8 cellular contexts compared by ENCODE assay signal in the genomic region with DNA sequence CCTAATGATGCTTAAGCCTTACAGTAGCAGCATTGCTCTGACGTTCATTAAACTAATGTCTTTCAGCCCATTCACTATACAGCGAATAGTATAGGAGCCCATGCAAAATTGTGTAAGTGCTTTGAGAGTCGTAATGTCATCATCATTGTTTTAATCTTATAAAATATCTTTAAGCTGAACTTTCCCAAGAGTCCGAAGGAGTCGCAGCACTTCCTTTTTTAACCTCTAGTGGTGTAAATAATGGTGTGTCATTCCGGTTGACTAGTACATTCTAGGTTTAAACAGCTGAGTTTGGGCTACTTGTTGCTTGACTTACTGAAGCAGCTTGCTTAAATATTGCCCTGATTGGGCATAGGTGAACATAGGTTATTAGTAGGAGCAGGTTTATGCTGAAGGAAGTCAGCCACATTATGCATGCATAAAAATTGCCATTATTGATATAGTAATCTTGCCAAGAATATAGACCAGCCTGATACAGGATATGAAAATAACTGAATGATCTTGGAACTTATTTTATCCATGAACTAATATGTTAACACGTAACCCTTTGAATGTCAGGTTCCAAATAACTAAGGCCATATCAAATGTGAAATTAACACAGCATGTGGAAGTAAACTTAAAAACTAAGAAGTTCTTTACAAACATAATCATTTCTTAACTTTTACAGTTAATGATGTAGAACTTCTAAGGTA. TPM values are rescaled to one million over a fixed set of nuclear protein-coding genes. Genes with fewer than 3 reads are reported as not detected.
DNase-seq lines count a peak whose midpoint lies in the region; ATAC-seq, FAIRE-seq and TF ChIP-seq lines count a peak whose summit lies in the region.

No MANE protein-coding gene starts in this region.

- peaks cover 72% of the 10 kb centered on the region for H3K79me2 ChIP-seq in OCI-LY7 (ENCODE audit: insufficient read depth, low read depth, low read length)
- peaks cover 84% of the 10 kb centered on the region for H3K79me2 ChIP-seq in K562 (ENCODE audit: control insufficient read depth, insufficient read depth, low read length)

- DNase-seq in GM18507 (ENCODE audit: extremely low spot score, insufficient read length, low read depth) (no peak), OCI-LY7 (ENCODE audit: low spot score) (peak; percentile 68), K562 (ENCODE audit: extremely low read depth in 1 of 4, low spot score in 3 of 4) (peak; percentile 15 to 63 (median 40)), kidney tubule cell (ENCODE audit: low spot score) (peak; percentile 57), testis (no peak)

- CTCF ChIA-PET in OCI-LY7 (lab: Charles Lee; ENCODE audit: unreplicated experiment) (interaction anchor here (0.6 kb wide), 1 partner anchor 23 kb away, joined by 3 read pairs; no protein-coding TSS in a partner anchor), K562 (lab: Yijun Ruan, JAX; ENCODE audit: low intra/inter-chr PET ratio) (interaction anchor here (0.9 kb wide), 1 partner anchor 178 kb away, joined by 4 read pairs; no protein-coding TSS in a partner anchor)

- peaks cover 66 to 73% (median 72%) of the 10 kb centered on the region in 11 experiments for H4K20me1 ChIP-seq in BLaER1 treated with 17β-estradiol and CSF1 and Interleukin-3, amounts not matched to agents 10 nM and 100 nM
- H4K20me1 ChIP-seq in OCI-LY7 (ENCODE audit: insufficient read depth, low read length), result peaks cover 30% of the 10 kb centered on the region
- peaks cover 19% of the 10 kb centered on the region for H4K20me1 ChIP-seq in K562 (replicated peaks; ENCODE audit: control insufficient read depth, insufficient read depth, low read length)

- peak overlapping the region in 10 of 11 experiments; percentile 2 to 95 (median 90); a peak in 14 of 22 replicates for H3K27ac ChIP-seq in BLaER1 treated with 17β-estradiol and CSF1 and Interleukin-3, amounts not matched to agents 10 nM and 100 nM
- H3K27ac ChIP-seq in OCI-LY7 (ENCODE audit: low read depth, low read length, poor library complexity, severe bottlenecking) (peak overlapping the region; percentile 75), K562 (ENCODE audit: extremely low read depth, low read depth, low read length) (peak overlapping the region; percentile 79; the same call in 1 of the 3 replicates), testis (peak overlapping the region; percentile 96 to 99)

- peaks cover 0 to 33% (median 11%) of the 10 kb centered on the region in 11 experiments; a peak in 10 of 22 replicates for H3K36me3 ChIP-seq in BLaER1 treated with 17β-estradiol and CSF1 and Interleukin-3, amounts not matched to agents 10 nM and 100 nM
- peaks cover 36% of the 10 kb centered on the region for H3K36me3 ChIP-seq in OCI-LY7 (ENCODE audit: insufficient read depth, low read length)
- peaks cover 7% of the 10 kb centered on the region; the same call in 1 of the 3 replicates for H3K36me3 ChIP-seq in K562 (ENCODE audit: control insufficient read depth, insufficient read depth, low read length)
- no peaks in the 10 kb centered on the region for H3K36me3 ChIP-seq in testis (ENCODE audit: low read depth, missing control alignments)

- ATAC-seq in K562 (peak; percentile 32), GM19452 (IDR thresholded peaks at IDR 0.05; ENCODE audit: unreplicated experiment) (no peak), GM18858 (IDR thresholded peaks at IDR 0.05; ENCODE audit: unreplicated experiment) (no peak)

- no peaks in the 10 kb centered on the region for H3K27me3 ChIP-seq in BLaER1 treated with 17β-estradiol and CSF1 and Interleukin-3, amounts not matched to agents 10 nM and 100 nM
- H3K27me3 ChIP-seq in K562 (ENCODE audit: control insufficient read depth in 2 of 2, insufficient read depth in 2 of 2, low read length in 2 of 2) (no peaks in the 10 kb centered on the region), testis (no peaks in the 10 kb centered on the region)

- POLR2A ChIA-PET in OCI-LY7 (lab: Charles Lee), result interaction anchor here (0.7 to 1.0 kb wide), 3 partner anchors 13 to 93 kb away, joined by 3 to 5 read pairs (median 3); no protein-coding TSS in a partner anchor
- POLR2A ChIA-PET in K562 (lab: Yijun Ruan, JAX), result interaction anchor here (0.7 to 2.7 kb wide), 10 partner anchors 10 to 185 kb away, joined by 3 to 10 read pairs (median 3); no protein-coding TSS in a partner anchor

- no peaks in the 10 kb centered on the region for H3K9me2 ChIP-seq in OCI-LY7 (ENCODE audit: insufficient read depth, low read length)

- H2AFZ ChIP-seq in OCI-LY7 (ENCODE audit: low read length) (no peak overlapping the region), K562 (ENCODE audit: low read depth, low read length) (no peak overlapping the region)

- 0% methylated on average over 7 of the region's 7 CpGs for WGBS in K562 (ENCODE audit: insufficient coverage, low coverage, missing lambda C conversion rate)
- 3 to 4% methylated on average over 7 of the region's 7 CpGs for WGBS in testis, 2 donors

- H3K9me3 ChIP-seq in BLaER1 treated with 17β-estradiol and CSF1 and Interleukin-3, amounts not matched to agents 10 nM and 100 nM (replicated peaks in 1 of 11), result no peaks in the 10 kb centered on the region
- H3K9me3 ChIP-seq in OCI-LY7 (ENCODE audit: low read length) (no peaks in the 10 kb centered on the region), K562 (replicated peaks; ENCODE audit: control insufficient read depth, insufficient read depth, low read depth, low read length) (no peaks in the 10 kb centered on the region), testis (no peaks in the 10 kb centered on the region)

- BruUV-seq in OCI-LY7 (replicated peaks; lab: Mats Ljungman, UMichigan) (TSS peak; percentile 41), K562 (replicated peaks; lab: Mats Ljungman, UMichigan) (no TSS peak)

- TF ChIP-seq POLR2A in K562 (conservative IDR thresholded peaks at IDR 0.05), result no peak
- TF ChIP-seq POLR2A in testis (IDR thresholded peaks at IDR 0.05), result no peak

- peak overlapping the region; percentile 81 to 99 (median 91) for H3K4me2 ChIP-seq in BLaER1 treated with 17β-estradiol and CSF1 and Interleukin-3, amounts not matched to agents 10 nM and 100 nM
- peak overlapping the region; percentile 96 for H3K4me2 ChIP-seq in OCI-LY7 (ENCODE audit: low read length)
- peak overlapping the region; percentile 86 for H3K4me2 ChIP-seq in K562 (ENCODE audit: insufficient read depth, low read length)

- no peaks in the 10 kb centered on the region for H3K9me1 ChIP-seq in K562 (ENCODE audit: control insufficient read depth, insufficient read depth, low read length)

- peaks cover 37 to 58% (median 49%) of the 10 kb centered on the region in 10 experiments for H3K4me1 ChIP-seq in BLaER1 treated with 17β-estradiol and CSF1 and Interleukin-3, amounts not matched to agents 10 nM and 100 nM
- H3K4me1 ChIP-seq in OCI-LY7 (ENCODE audit: insufficient read depth, low read length, poor library complexity, severe bottlenecking), result peaks cover 33% of the 10 kb centered on the region
- H3K4me1 ChIP-seq in K562 (replicated peaks in 1 of 2; ENCODE audit: control insufficient read depth in 2 of 2, insufficient read depth in 2 of 2, low read length in 2 of 2), result peaks cover 4 to 28% of the 10 kb centered on the region in 2 experiments; a peak in 4 of 5 replicates
- peaks cover 5% of the 10 kb centered on the region for H3K4me1 ChIP-seq in testis

- intact Hi-C loops in OCI-LY7 (cut with micrococcal nuclease; ENCODE audit: unreplicated experiment) (loop anchor here (2.0 to 10.0 kb wide), 2 partner anchors 60 to 840 kb away; partner anchors contain the start of gene FBXL14), K562 (cut with micrococcal nuclease) (loop anchor here (5.0 kb wide), 1 partner anchor 57 kb away; no protein-coding TSS in a partner anchor), testis (cut with DNase I; ENCODE audit: low total_unique reads) (loop anchor here (5.0 to 10.0 kb wide), 2 partner anchors 110 to 178 kb away; no protein-coding TSS in a partner anchor)

- FAIRE-seq in GM18507 (lab: Jason Lieb, UNC) (peak; percentile 86), K562 (lab: Jason Lieb, UNC) (peak; percentile 80)

- H3K4me3 ChIP-seq in BLaER1 treated with 17β-estradiol and CSF1 and Interleukin-3, amounts not matched to agents 10 nM and 100 nM, result peak overlapping the region; percentile 83 to 99 (median 93)
- H3K4me3 ChIP-seq in OCI-LY7 (ENCODE audit: low read depth, low read length, poor library complexity, severe bottlenecking), result peak overlapping the region; percentile 87
- H3K4me3 ChIP-seq in K562, result peak overlapping the region; percentile 61
- H3K4me3 ChIP-seq in testis, result peak overlapping the region; percentile 86 to 96

- in situ Hi-C loops in K562 (cut with MboI), result loop anchor here (5.0 kb wide), 1 partner anchor 183 kb away; no protein-coding TSS in a partner anchor

- TF ChIP-seq CTCF in OCI-LY7 (conservative IDR thresholded peaks at IDR 0.05; ENCODE audit: low read length), result peak; percentile 71
- TF ChIP-seq CTCF in K562 (IDR thresholded peaks at IDR 0.05 in 2 of 3, conservative IDR thresholded peaks at IDR 0.05 in 1 of 3; ENCODE audit: insufficient read depth in 2 of 3, low read depth in 1 of 3, low read length in 3 of 3), result peak; percentile 31 to 54 (median 52); a peak in 5 of 6 replicates
- peak; percentile 50 to 64 (median 54) for TF ChIP-seq CTCF in testis (IDR thresholded peaks at IDR 0.05)

- peak overlapping the region; percentile 87 to 97 (median 93) for H3K9ac ChIP-seq in BLaER1 treated with 17β-estradiol and CSF1 and Interleukin-3, amounts not matched to agents 10 nM and 100 nM
- H3K9ac ChIP-seq in K562 (ENCODE audit: insufficient read depth in 1 of 2, low read depth in 2 of 2, low read length in 2 of 2), result peak overlapping the region in 1 of 2 experiments; percentile 71; a peak in 2 of 4 replicates

- peak in 1 of 2 experiments; percentile 33; a peak in 1 of 4 replicates for TF ChIP-seq RAD21 in K562 (CRISPR knock-in tag; conservative IDR thresholded peaks at IDR 0.05 in 1 of 2, IDR thresholded peaks at IDR 0.05 in 1 of 2)

- no peak for TF ChIP-seq EP300 in K562 (IDR thresholded peaks at IDR 0.05; ENCODE audit: low read length)

RNA-seq across cellular contexts. Expression of gene WNK1, which starts 2.6 kb away (rescaled TPM):
- total RNA-seq in OCI-LY7 (2014; rRNA removed; shearing (Covaris generic)), result 66.4 and 84.1 TPM in 2 replicates
- total RNA-seq in OCI-LY7 (2022) (131 and 135 TPM in 2 replicates), K562 (2014; rRNA removed) (21.4 and 24.7 TPM in 2 replicates), K562 (2014; rRNA removed; fragmentation: Illumina TruSeq; extraction: Trizol) (32.5 and 33.3 TPM in 2 replicates), K562 (2015; rRNA removed; fragmentation: Illumina TruSeq; extraction: Trizol) (32.0 and 37.2 TPM in 2 replicates), K562 (2021) (59.1 and 73.9 TPM in 2 replicates), testis (100 to 1,000 TPM; 259 to 276 TPM)
- total RNA-seq in K562 (2011; cell fraction: chromatin; rRNA removed; ENCODE audit: low replicate concordance), result 107 and 268 TPM in 2 replicates
- total RNA-seq in K562 (2011; cell fraction: nucleolus; rRNA removed), result 59.2 and 97.8 TPM in 2 replicates
- total RNA-seq in K562 (2011; cell fraction: nucleoplasm; rRNA removed), result 150 and 213 TPM in 2 replicates
- polyA plus RNA-seq in K562 (2011; rRNA removed) (30.8 and 31.0 TPM in 2 replicates), K562 (2014; fragmentation: Illumina TruSeq; extraction: Trizol) (62.6 and 66.0 TPM in 2 replicates), K562 (2014; fragmentation: Nextera tagmentation; extraction: Ambion mirVana) (10 to 100 TPM in 1 of 2 experiments, 1 to 10 TPM in 1; 4.3 to 13.2 TPM), K562 (2014; rRNA removed) (27.2 and 30.8 TPM in 2 replicates), testis (ENCODE audit: insufficient read depth, low read depth, low replicate concordance) (152 TPM)
- polyA plus RNA-seq in K562 (2011; cell fraction: cytosol; rRNA removed), result 46.3 and 55.3 TPM in 2 replicates
- 48.7 and 67.8 TPM in 2 replicates for polyA plus RNA-seq in K562 (2011; cell fraction: nucleus; rRNA removed)
- polyA plus RNA-seq in K562 (2012), result 48.1 and 51.9 TPM in 2 replicates
- polyA minus RNA-seq in K562 (2011; rRNA and poly(A)+ RNA removed), result 109 and 110 TPM in 2 replicates
- polyA minus RNA-seq in K562 (2011; cell fraction: cytosol; rRNA and poly(A)+ RNA removed), result 116 and 128 TPM in 2 replicates
- 73.6 and 96.6 TPM in 2 replicates for polyA minus RNA-seq in K562 (2011; cell fraction: nucleus; rRNA and poly(A)+ RNA removed)

Comparison
In these comparisons a context has a peak if more than half of its experiments do, and no peak if none do; other contexts are left out.
1. DNase-seq: peak in OCI-LY7 (single experiment), K562 (4 of 4) and kidney tubule cell (single experiment); none in GM18507 (single experiment) and testis (single experiment).
2. Peak in every context shown above with its lines, with median percentiles within 50 percentile points of each other: H3K27ac ChIP-seq, H3K4me2 ChIP-seq, H3K4me3 ChIP-seq and CTCF ChIP-seq.